1 cellular context compared by ENCODE assay signal in the genomic region with DNA sequence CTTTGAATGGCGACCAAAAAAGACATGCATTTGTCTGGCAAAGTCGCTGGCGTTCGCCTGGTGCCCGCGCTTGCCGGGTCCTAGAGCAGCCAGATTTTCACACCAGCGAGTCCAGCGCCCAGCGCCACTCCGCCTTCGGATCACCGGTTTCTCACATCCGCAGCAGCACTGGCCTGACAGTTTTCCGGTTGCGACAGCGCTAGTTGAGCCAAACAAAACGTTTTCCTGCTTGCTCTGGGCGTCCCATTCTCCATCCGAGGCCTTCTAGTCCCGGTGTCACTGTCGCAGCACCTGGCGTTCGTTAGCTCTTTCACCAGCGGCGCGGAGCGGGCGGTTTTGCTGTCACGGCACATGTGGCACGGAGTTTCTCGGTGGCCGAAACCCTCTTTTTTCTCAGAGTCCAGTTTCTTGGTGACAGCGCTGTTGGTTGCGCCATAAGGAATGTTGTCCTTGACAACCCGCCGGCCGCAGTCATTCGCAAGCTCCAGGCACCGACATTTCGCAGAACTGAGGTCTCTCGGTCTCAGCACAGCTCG.
TF ChIP-seq lines count a peak whose summit lies in the region.

No MANE protein-coding gene starts in this region.

TF ChIP-seq in K562, 482 proteins besides CTCF, POLR2A, EP300 and RAD21 (continued from another document and continues in another):
- TF ChIP-seq, protein P1, sequence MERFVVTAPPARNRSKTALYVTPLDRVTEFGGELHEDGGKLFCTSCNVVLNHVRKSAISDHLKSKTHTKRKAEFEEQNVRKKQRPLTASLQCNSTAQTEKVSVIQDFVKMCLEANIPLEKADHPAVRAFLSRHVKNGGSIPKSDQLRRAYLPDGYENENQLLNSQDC (CRISPR knock-in tag; IDR thresholded peaks at IDR 0.05) = no peak
- no peak for TF ChIP-seq BDP1 (IDR thresholded peaks at IDR 0.05; ENCODE audit: insufficient read depth, insufficient read length)
- no peak for TF ChIP-seq GTF3C2 (IDR thresholded peaks at IDR 0.05; ENCODE audit: borderline replicate concordance, extremely low read depth, insufficient read length)
- TF ChIP-seq, protein P2, sequence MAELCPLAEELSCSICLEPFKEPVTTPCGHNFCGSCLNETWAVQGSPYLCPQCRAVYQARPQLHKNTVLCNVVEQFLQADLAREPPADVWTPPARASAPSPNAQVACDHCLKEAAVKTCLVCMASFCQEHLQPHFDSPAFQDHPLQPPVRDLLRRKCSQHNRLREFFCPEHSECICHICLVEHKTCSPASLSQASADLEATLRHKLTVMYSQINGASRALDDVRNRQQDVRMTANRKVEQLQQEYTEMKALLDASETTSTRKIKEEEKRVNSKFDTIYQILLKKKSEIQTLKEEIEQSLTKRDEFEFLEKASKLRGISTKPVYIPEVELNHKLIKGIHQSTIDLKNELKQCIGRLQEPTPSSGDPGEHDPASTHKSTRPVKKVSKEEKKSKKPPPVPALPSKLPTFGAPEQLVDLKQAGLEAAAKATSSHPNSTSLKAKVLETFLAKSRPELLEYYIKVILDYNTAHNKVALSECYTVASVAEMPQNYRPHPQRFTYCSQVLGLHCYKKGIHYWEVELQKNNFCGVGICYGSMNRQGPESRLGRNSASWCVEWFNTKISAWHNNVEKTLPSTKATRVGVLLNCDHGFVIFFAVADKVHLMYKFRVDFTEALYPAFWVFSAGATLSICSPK (IDR thresholded peaks at IDR 0.05; ENCODE audit: borderline replicate concordance) = no peak
- TF ChIP-seq RBM15 (IDR thresholded peaks at IDR 0.05; ENCODE audit: insufficient read depth, low read length) = no peak
- no peak for TF ChIP-seq ZSCAN32 (CRISPR knock-in tag; IDR thresholded peaks at IDR 0.05)
- no peak for TF ChIP-seq GABPB2 (CRISPR knock-in tag; conservative IDR thresholded peaks at IDR 0.05)
- TF ChIP-seq, protein P3, sequence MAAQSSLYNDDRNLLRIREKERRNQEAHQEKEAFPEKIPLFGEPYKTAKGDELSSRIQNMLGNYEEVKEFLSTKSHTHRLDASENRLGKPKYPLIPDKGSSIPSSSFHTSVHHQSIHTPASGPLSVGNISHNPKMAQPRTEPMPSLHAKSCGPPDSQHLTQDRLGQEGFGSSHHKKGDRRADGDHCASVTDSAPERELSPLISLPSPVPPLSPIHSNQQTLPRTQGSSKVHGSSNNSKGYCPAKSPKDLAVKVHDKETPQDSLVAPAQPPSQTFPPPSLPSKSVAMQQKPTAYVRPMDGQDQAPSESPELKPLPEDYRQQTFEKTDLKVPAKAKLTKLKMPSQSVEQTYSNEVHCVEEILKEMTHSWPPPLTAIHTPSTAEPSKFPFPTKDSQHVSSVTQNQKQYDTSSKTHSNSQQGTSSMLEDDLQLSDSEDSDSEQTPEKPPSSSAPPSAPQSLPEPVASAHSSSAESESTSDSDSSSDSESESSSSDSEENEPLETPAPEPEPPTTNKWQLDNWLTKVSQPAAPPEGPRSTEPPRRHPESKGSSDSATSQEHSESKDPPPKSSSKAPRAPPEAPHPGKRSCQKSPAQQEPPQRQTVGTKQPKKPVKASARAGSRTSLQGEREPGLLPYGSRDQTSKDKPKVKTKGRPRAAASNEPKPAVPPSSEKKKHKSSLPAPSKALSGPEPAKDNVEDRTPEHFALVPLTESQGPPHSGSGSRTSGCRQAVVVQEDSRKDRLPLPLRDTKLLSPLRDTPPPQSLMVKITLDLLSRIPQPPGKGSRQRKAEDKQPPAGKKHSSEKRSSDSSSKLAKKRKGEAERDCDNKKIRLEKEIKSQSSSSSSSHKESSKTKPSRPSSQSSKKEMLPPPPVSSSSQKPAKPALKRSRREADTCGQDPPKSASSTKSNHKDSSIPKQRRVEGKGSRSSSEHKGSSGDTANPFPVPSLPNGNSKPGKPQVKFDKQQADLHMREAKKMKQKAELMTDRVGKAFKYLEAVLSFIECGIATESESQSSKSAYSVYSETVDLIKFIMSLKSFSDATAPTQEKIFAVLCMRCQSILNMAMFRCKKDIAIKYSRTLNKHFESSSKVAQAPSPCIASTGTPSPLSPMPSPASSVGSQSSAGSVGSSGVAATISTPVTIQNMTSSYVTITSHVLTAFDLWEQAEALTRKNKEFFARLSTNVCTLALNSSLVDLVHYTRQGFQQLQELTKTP (IDR thresholded peaks at IDR 0.05; ENCODE audit: low read depth in 1 of 2, partially characterized antibody in 2 of 2) = peak in 1 of 2 experiments; percentile 15
- no peak for TF ChIP-seq RBM17 (IDR thresholded peaks at IDR 0.05; ENCODE audit: borderline replicate concordance, low read depth, low read length)
- peak; percentile 60 for TF ChIP-seq HNRNPLL (IDR thresholded peaks at IDR 0.05; ENCODE audit: low read depth, low read length, poor library complexity, severe bottlenecking)
- TF ChIP-seq SMAD2 (IDR thresholded peaks at IDR 0.05; ENCODE audit: low read depth, low read length) = no peak
- no peak for TF ChIP-seq ZNF583 (CRISPR knock-in tag; IDR thresholded peaks at IDR 0.05)
- TF ChIP-seq HMG20B (CRISPR knock-in tag; IDR thresholded peaks at IDR 0.05) = no peak
- no peak for TF ChIP-seq ZNF589 (CRISPR knock-in tag; IDR thresholded peaks at IDR 0.05; ENCODE audit: low read depth)
- TF ChIP-seq ZNF217 (CRISPR knock-in tag; IDR thresholded peaks at IDR 0.05) = no peak
- peak; percentile 86 for TF ChIP-seq L3MBTL2 (IDR thresholded peaks at IDR 0.05)
- no peak for TF ChIP-seq ELF1 (tag; IDR thresholded peaks at IDR 0.05)
- TF ChIP-seq, protein P4, sequence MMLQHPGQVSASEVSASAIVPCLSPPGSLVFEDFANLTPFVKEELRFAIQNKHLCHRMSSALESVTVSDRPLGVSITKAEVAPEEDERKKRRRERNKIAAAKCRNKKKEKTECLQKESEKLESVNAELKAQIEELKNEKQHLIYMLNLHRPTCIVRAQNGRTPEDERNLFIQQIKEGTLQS (IDR thresholded peaks at IDR 0.05) = no peak
- TF ChIP-seq, protein P4 (CRISPR knock-in tag; conservative IDR thresholded peaks at IDR 0.05) = no peak
- peak; percentile 56 for TF ChIP-seq ZFX (CRISPR knock-in tag; IDR thresholded peaks at IDR 0.05)
- TF ChIP-seq ZNF121 (CRISPR knock-in tag; conservative IDR thresholded peaks at IDR 0.05) = no peak
- TF ChIP-seq TEAD1 (CRISPR knock-in tag; IDR thresholded peaks at IDR 0.05) = no peak
- TF ChIP-seq FOXJ3 (CRISPR knock-in tag; IDR thresholded peaks at IDR 0.05) = no peak
- TF ChIP-seq ZNF449 (CRISPR knock-in tag; IDR thresholded peaks at IDR 0.05) = no peak
- TF ChIP-seq ZNF785 (CRISPR knock-in tag; IDR thresholded peaks at IDR 0.05) = no peak
- TF ChIP-seq, protein P5, sequence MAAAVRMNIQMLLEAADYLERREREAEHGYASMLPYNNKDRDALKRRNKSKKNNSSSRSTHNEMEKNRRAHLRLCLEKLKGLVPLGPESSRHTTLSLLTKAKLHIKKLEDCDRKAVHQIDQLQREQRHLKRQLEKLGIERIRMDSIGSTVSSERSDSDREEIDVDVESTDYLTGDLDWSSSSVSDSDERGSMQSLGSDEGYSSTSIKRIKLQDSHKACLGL (CRISPR knock-in tag; IDR thresholded peaks at IDR 0.05; ENCODE audit: borderline replicate concordance, poor library complexity, severe bottlenecking) = no peak
- no peak for TF ChIP-seq ZHX1 (conservative IDR thresholded peaks at IDR 0.05; ENCODE audit: low read length)
- TF ChIP-seq CBFA2T2 (conservative IDR thresholded peaks at IDR 0.05) = no peak
- peak; percentile 23 for TF ChIP-seq TBP (optimal IDR thresholded peaks at IDR 0.05; ENCODE audit: low read depth, low read length)
- TF ChIP-seq ZNF12 (CRISPR knock-in tag; IDR thresholded peaks at IDR 0.05) = no peak
- TF ChIP-seq ZNF175 (CRISPR knock-in tag; IDR thresholded peaks at IDR 0.05; ENCODE audit: low read depth) = no peak
- no peak for TF ChIP-seq ZNF140 (CRISPR knock-in tag; IDR thresholded peaks at IDR 0.05)
- 0 out of 2 replicates have a peak, but pooled peaks have one; percentile 7 for TF ChIP-seq TEAD4 (IDR thresholded peaks at IDR 0.05; ENCODE audit: low read length)
- TF ChIP-seq TEAD4 (CRISPR knock-in tag; IDR thresholded peaks at IDR 0.05; ENCODE audit: borderline replicate concordance) = no peak
- TF ChIP-seq, protein P6, sequence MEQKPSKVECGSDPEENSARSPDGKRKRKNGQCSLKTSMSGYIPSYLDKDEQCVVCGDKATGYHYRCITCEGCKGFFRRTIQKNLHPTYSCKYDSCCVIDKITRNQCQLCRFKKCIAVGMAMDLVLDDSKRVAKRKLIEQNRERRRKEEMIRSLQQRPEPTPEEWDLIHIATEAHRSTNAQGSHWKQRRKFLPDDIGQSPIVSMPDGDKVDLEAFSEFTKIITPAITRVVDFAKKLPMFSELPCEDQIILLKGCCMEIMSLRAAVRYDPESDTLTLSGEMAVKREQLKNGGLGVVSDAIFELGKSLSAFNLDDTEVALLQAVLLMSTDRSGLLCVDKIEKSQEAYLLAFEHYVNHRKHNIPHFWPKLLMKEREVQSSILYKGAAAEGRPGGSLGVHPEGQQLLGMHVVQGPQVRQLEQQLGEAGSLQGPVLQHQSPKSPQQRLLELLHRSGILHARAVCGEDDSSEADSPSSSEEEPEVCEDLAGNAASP (IDR thresholded peaks at IDR 0.05) = no peak
- TF ChIP-seq, protein P7, sequence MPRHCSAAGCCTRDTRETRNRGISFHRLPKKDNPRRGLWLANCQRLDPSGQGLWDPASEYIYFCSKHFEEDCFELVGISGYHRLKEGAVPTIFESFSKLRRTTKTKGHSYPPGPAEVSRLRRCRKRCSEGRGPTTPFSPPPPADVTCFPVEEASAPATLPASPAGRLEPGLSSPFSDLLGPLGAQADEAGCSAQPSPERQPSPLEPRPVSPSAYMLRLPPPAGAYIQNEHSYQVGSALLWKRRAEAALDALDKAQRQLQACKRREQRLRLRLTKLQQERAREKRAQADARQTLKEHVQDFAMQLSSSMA (CRISPR knock-in tag; IDR thresholded peaks at IDR 0.05) = no peak
- no peak for TF ChIP-seq SRF (CRISPR knock-in tag; IDR thresholded peaks at IDR 0.05)
- TF ChIP-seq HMG20A (CRISPR knock-in tag; conservative IDR thresholded peaks at IDR 0.05) = no peak
- TF ChIP-seq COPS2 (conservative IDR thresholded peaks at IDR 0.05) = no peak
- TF ChIP-seq E2F3 (CRISPR knock-in tag; IDR thresholded peaks at IDR 0.05) = no peak
- TF ChIP-seq, protein P8, sequence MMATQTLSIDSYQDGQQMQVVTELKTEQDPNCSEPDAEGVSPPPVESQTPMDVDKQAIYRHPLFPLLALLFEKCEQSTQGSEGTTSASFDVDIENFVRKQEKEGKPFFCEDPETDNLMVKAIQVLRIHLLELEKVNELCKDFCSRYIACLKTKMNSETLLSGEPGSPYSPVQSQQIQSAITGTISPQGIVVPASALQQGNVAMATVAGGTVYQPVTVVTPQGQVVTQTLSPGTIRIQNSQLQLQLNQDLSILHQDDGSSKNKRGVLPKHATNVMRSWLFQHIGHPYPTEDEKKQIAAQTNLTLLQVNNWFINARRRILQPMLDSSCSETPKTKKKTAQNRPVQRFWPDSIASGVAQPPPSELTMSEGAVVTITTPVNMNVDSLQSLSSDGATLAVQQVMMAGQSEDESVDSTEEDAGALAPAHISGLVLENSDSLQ (IDR thresholded peaks at IDR 0.05) = 0 out of 2 replicates have a peak, but pooled peaks have one; percentile 17
- TF ChIP-seq CEBPG (CRISPR knock-in tag; IDR thresholded peaks at IDR 0.05) = no peak; the same call in 1 of the 2 replicates
- peak; percentile 65 to 73 for TF ChIP-seq CEBPG (tag; conservative IDR thresholded peaks at IDR 0.05 in 1 of 2, IDR thresholded peaks at IDR 0.05 in 1 of 2)
- TF ChIP-seq NRF1 (conservative IDR thresholded peaks at IDR 0.05 in 1 of 2, IDR thresholded peaks at IDR 0.05 in 1 of 2) = no peak
- TF ChIP-seq TRIM24 (IDR thresholded peaks at IDR 0.05) = no peak
- TF ChIP-seq HNRNPK (IDR thresholded peaks at IDR 0.05; ENCODE audit: low read depth, low read length, poor library complexity, severe bottlenecking) = no peak
- TF ChIP-seq TRIM28 (IDR thresholded peaks at IDR 0.05) = no peak
